Comparison of ENCODE assay signal across 8 cellular contexts in genomic region chr20:408843-409696, GRCh38. TPM values are rescaled to one million over a fixed set of nuclear protein-coding genes. Genes with fewer than 3 reads are reported as not detected.
DNase-seq lines count a peak whose midpoint lies in the region; ATAC-seq and TF ChIP-seq lines count a peak whose summit lies in the region.

No MANE protein-coding gene starts in this region.

- H4K20me1 ChIP-seq in MM.1S (ENCODE audit: insufficient read depth, low read length) = no peaks in the 10 kb centered on the region

- H3K27ac Mint-ChIP-seq in Calu3 (ENCODE audit: unreplicated experiment) (peak overlapping the region; percentile 97), type B pancreatic cell (peak overlapping the region; percentile 92)

- DNase-seq in Calu3 (no peak), MM.1S (no peak), body of pancreas (no peak), type B pancreatic cell (ENCODE audit: extremely low spot score, unreplicated experiment) (no peak), AG20443 (ENCODE audit: low spot score) (no peak), GM13977 (ENCODE audit: low spot score) (no peak)

- H3K79me2 ChIP-seq in MM.1S (ENCODE audit: low read length) = peaks cover 39% of the 10 kb centered on the region

- peak overlapping the region; percentile 80 for H3K4me3 Mint-ChIP-seq in Calu3 (ENCODE audit: low read depth, unreplicated experiment)
- peak overlapping the region; percentile 95 for H3K4me3 Mint-ChIP-seq in type B pancreatic cell

- H2AFZ ChIP-seq in MM.1S (ENCODE audit: low read length) = peak overlapping the region; percentile 57

- no peak overlapping the region for H3K27ac ChIP-seq in MM.1S (ENCODE audit: low read length)
- H3K27ac ChIP-seq in body of pancreas = peak overlapping the region; percentile 87 to 96 (median 92)
- no peak overlapping the region for H3K27ac ChIP-seq in mesodermal cell (ENCODE audit: low read depth, low read length, severe bottlenecking)

- no peaks in the 10 kb centered on the region for H3K9me2 ChIP-seq in MM.1S (replicated peaks; ENCODE audit: insufficient read depth, low read length)

- H3K9ac ChIP-seq in MM.1S (ENCODE audit: low read length) = peak overlapping the region; percentile 77

- H3K4me1 ChIP-seq in MM.1S (ENCODE audit: low read length) (peaks cover 9% of the 10 kb centered on the region), body of pancreas (peaks cover 24% of the 10 kb centered on the region), mesodermal cell (ENCODE audit: control insufficient read depth, insufficient read depth, low read length, poor library complexity, severe bottlenecking) (peaks cover 12% of the 10 kb centered on the region)

- H3K4me3 ChIP-seq in MM.1S (ENCODE audit: low read length) (peak overlapping the region; percentile 91), body of pancreas (peak overlapping the region; percentile 96 to 98), mesodermal cell (ENCODE audit: extremely low read depth, insufficient read depth, low read length, poor library complexity, severe bottlenecking) (peak overlapping the region; percentile 83)

- 7 to 10% methylated on average over 5 to 7 of the region's 7 CpGs for WGBS in body of pancreas, 2 donors
- 24 to 37% methylated on average over 5 to 6 of the region's 7 CpGs for WGBS in mesodermal cell (ENCODE audit: insufficient coverage in 2 of 2), 2 experiments

- no peak for TF ChIP-seq CTCF in Calu3 (IDR thresholded peaks at IDR 0.05; ENCODE audit: unreplicated experiment)
- no peak for TF ChIP-seq CTCF in MM.1S (IDR thresholded peaks at IDR 0.05; ENCODE audit: low read length)
- no peak for TF ChIP-seq CTCF in body of pancreas (IDR thresholded peaks at IDR 0.05)
- no peak for TF ChIP-seq CTCF in type B pancreatic cell (conservative IDR thresholded peaks at IDR 0.05)
- TF ChIP-seq CTCF in GM13977 (IDR thresholded peaks at IDR 0.05; ENCODE audit: extremely low read depth, insufficient read depth, missing control alignments) = no peak

- H3F3A ChIP-seq in MM.1S (ENCODE audit: insufficient read depth, low read length) = peaks cover 10% of the 10 kb centered on the region

- no peaks in the 10 kb centered on the region for H3K9me3 ChIP-seq in MM.1S (replicated peaks; ENCODE audit: insufficient read depth, low read length)
- H3K9me3 ChIP-seq in body of pancreas = no peaks in the 10 kb centered on the region
- no peaks in the 10 kb centered on the region for H3K9me3 ChIP-seq in mesodermal cell (ENCODE audit: control insufficient read depth, low read length)

- no TSS peak for BruUV-seq in Calu3 (replicated peaks; lab: Mats Ljungman, UMichigan)

- CTCF ChIA-PET in Calu3 (lab: Charles Lee) = interaction anchor here (1.0 kb wide), 1 partner anchor 47 kb away, joined by 3 read pairs; no protein-coding TSS in a partner anchor

- peak; percentile 15 for ATAC-seq in GM21515 (IDR thresholded peaks at IDR 0.05; ENCODE audit: unreplicated experiment)
- no peak for ATAC-seq in body of pancreas

- H3K36me3 ChIP-seq in MM.1S (replicated peaks; ENCODE audit: insufficient read depth, low read length) (0 out of 2 replicates have a peak, but pooled peaks cover 4% of the 10 kb centered on the region), body of pancreas (replicated peaks in 1 of 2; ENCODE audit: insufficient read depth in 1 of 2, low read depth in 2 of 2) (no peaks in the 10 kb centered on the region), mesodermal cell (ENCODE audit: control insufficient read depth, insufficient read depth, low read length) (peaks cover 38% of the 10 kb centered on the region)

- H3K9me3 Mint-ChIP-seq in Calu3 (ENCODE audit: low read depth, unreplicated experiment) = no peaks in the 10 kb centered on the region
- H3K9me3 Mint-ChIP-seq in type B pancreatic cell = peaks cover 3% of the 10 kb centered on the region

- in situ Hi-C loops in GM13977 (cut with MboI; ENCODE audit: low pct_unique_long_range_greater_than_20kb, low sequenced_read_pairs, unreplicated experiment) = no loop called here

- H3K27me3 ChIP-seq in MM.1S (replicated peaks; ENCODE audit: insufficient read depth, low read length) (no peaks in the 10 kb centered on the region), body of pancreas (no peaks in the 10 kb centered on the region)

- intact Hi-C loops in Calu3 (cut with micrococcal nuclease; ENCODE audit: unreplicated experiment) (loop anchor here (5.0 kb wide), 1 partner anchor 47 kb away; no protein-coding TSS in a partner anchor), body of pancreas (cut with DNase I) (no loop called here)

- no peaks in the 10 kb centered on the region for H3K27me3 Mint-ChIP-seq in Calu3 (ENCODE audit: unreplicated experiment)
- no peaks in the 10 kb centered on the region for H3K27me3 Mint-ChIP-seq in type B pancreatic cell

- peak overlapping the region; percentile 48 for H3K4me2 ChIP-seq in MM.1S (ENCODE audit: low read depth, low read length)

- TF ChIP-seq POLR2A in body of pancreas (IDR thresholded peaks at IDR 0.05) = no peak

- H3K4me1 Mint-ChIP-seq in Calu3 (ENCODE audit: low read depth, unreplicated experiment) (peaks cover 44% of the 10 kb centered on the region), type B pancreatic cell (ENCODE audit: unreplicated experiment) (peaks cover 29% of the 10 kb centered on the region)

- peaks cover 76% of the 10 kb centered on the region for H3K36me3 Mint-ChIP-seq in Calu3 (ENCODE audit: insufficient read depth, unreplicated experiment)
- H3K36me3 Mint-ChIP-seq in type B pancreatic cell = peaks cover 34% of the 10 kb centered on the region

RNA-seq across cellular contexts. Expression of gene RBCK1, which starts 1.0 kb away (rescaled TPM):
- 142 and 144 TPM in 2 replicates for total RNA-seq in Calu3 (2022)
- 10 to 100 TPM; 36.1 to 95.9 TPM for total RNA-seq in body of pancreas
- 61.7 TPM for polyA plus RNA-seq in mesodermal cell (2013, experiment 1 of 2)
- polyA plus RNA-seq in mesodermal cell (2013, experiment 2 of 2) = 56.2 TPM
- total RNA-seq in type B pancreatic cell (ENCODE audit: low replicate concordance) = 81.3 and 84.9 TPM in 2 replicates

RNA-seq across cellular contexts. Expression of gene TRIB3, which starts 28.5 kb away (rescaled TPM):
- total RNA-seq in Calu3 (2022) = 47.2 and 53.0 TPM in 2 replicates
- 10 to 100 TPM; 13.2 to 19.8 TPM for total RNA-seq in body of pancreas
- polyA plus RNA-seq in mesodermal cell (2013, experiment 1 of 2) = 20.7 TPM
- polyA plus RNA-seq in mesodermal cell (2013, experiment 2 of 2) = 13.8 TPM
- total RNA-seq in type B pancreatic cell (ENCODE audit: low replicate concordance) = 8.3 and 17.0 TPM in 2 replicates

RNA-seq across cellular contexts. Expression of gene TBC1D20, which starts 53.3 kb away (rescaled TPM):
- total RNA-seq in Calu3 (2022) = 15.0 and 18.7 TPM in 2 replicates
- total RNA-seq in body of pancreas = 10 to 100 TPM; 16.3 to 27.4 TPM
- 25.4 TPM for polyA plus RNA-seq in mesodermal cell (2013, experiment 1 of 2)
- 21.6 TPM for polyA plus RNA-seq in mesodermal cell (2013, experiment 2 of 2)
- total RNA-seq in type B pancreatic cell (ENCODE audit: low replicate concordance) = 31.8 and 33.2 TPM in 2 replicates

Comparison
In these comparisons a context has a peak if more than half of its experiments do, and no peak if none do; other contexts are left out.
1. H3K27ac ChIP-seq: peak in body of pancreas (4 of 4); none in MM.1S (single experiment) and mesodermal cell (single experiment).
2. Peak in every context shown above with its lines, with median percentiles within 50 percentile points of each other: H3K4me3 ChIP-seq.